In genomic region chr11:70202898-70203748, GRCh38 we compare ENCODE assay signal across 8 cellular contexts. TPM values are rescaled to one million over a fixed set of nuclear protein-coding genes. Genes with fewer than 3 reads are reported as not detected.
A peak's percentile ranks its signal among the peaks of the same experiment; 100 is the strongest.
DNase-seq lines count a peak whose midpoint lies in the region; ATAC-seq and TF ChIP-seq lines count a peak whose summit lies in the region.

Gene FADD (plus strand): TSS chr11:70203296. CDS start chr11:70203460, 164 bp downstream.

- no peaks in the 10 kb centered on the region for H3K9me3 Mint-ChIP-seq in activated naive CD8-positive, alpha-beta T cell (ENCODE audit: low read depth)

- H3K27ac ChIP-seq in HCT116 (ENCODE audit: low read depth, low read length): peak within 1 kb of the TSS; percentile 96
- H3K27ac ChIP-seq in ovary: peak within 1 kb of the TSS; percentile 31 to 52
- H3K27ac ChIP-seq in thymus (ENCODE audit: low read depth): peak within 1 kb of the TSS; percentile 99

- CTCF ChIA-PET in HCT116 (lab: Charles Lee): interaction anchor here (0.7 to 1.4 kb wide), 4 partner anchors 11 to 290 kb away, joined by 3 to 4 read pairs (median 3); no protein-coding TSS in a partner anchor

- peak within 1 kb of the TSS; percentile 98 for H3K9ac ChIP-seq in HCT116 (ENCODE audit: low read length)

- TF ChIP-seq CTCF in HCT116 (IDR thresholded peaks at IDR 0.05 in 2 of 3, conservative IDR thresholded peaks at IDR 0.05 in 1 of 3; ENCODE audit: borderline replicate concordance in 1 of 3, insufficient read depth in 1 of 3, low read depth in 2 of 3, low read length in 2 of 3) (no peak), ovary (IDR thresholded peaks at IDR 0.05) (no peak)

- BruUV-seq in HCT116 (replicated peaks; lab: Mats Ljungman, UMichigan): no TSS peak

- TF ChIP-seq EP300 in ovary (IDR thresholded peaks at IDR 0.05): no peak

- H3K9me2 ChIP-seq in HCT116 (ENCODE audit: insufficient read depth): no peaks in the 10 kb centered on the region

- H4K20me1 ChIP-seq in HCT116 (ENCODE audit: insufficient read depth): no peaks in the 10 kb centered on the region; the same call in 1 of the 2 replicates

- H3K79me2 ChIP-seq in HCT116 (ENCODE audit: insufficient read depth, low read length): peaks cover 45% of the 10 kb centered on the region

- DNase-seq in GM03348 (ENCODE audit: low spot score): peak; percentile 98
- DNase-seq in HCT116 (ENCODE audit: low read depth, low spot score): peak; percentile 88
- peak; percentile 97 for DNase-seq in NAMALWA (ENCODE audit: low spot score)
- DNase-seq in SKM-1 treated with dmso at 0.1 percent for 144 hours (lab: John Stamatoyannopoulos, UW; ENCODE audit: unreplicated experiment): peak; percentile 90
- peak; percentile 71 to 94 (median 88) for DNase-seq in head of caudate nucleus
- DNase-seq in ovary: peak; percentile 88 to 93 (median 91)

- ATAC-seq in HCT116: peak; percentile 91

- no peaks in the 10 kb centered on the region for H3K27me3 Mint-ChIP-seq in activated naive CD8-positive, alpha-beta T cell

- H3K9me3 ChIP-seq in HCT116 (ENCODE audit: control insufficient read depth in 1 of 2, insufficient read depth in 1 of 2, low read depth in 1 of 2, low read length in 2 of 2): no peaks in the 10 kb centered on the region
- H3K9me3 ChIP-seq in ovary: no peaks in the 10 kb centered on the region
- no peaks in the 10 kb centered on the region for H3K9me3 ChIP-seq in thymus (ENCODE audit: control insufficient read depth)

- H3K4me3 ChIP-seq in HCT116 (replicated peaks in 1 of 2; ENCODE audit: low read depth in 1 of 2, low read length in 2 of 2) (peak within 1 kb of the TSS; percentile 94 to 96), ovary (peak within 1 kb of the TSS; percentile 69), thymus (ENCODE audit: low read length) (peak within 1 kb of the TSS; percentile 96)

- H3K4me1 ChIP-seq in HCT116 (ENCODE audit: control insufficient read depth in 1 of 2, insufficient read depth in 2 of 2, low read length in 2 of 2) (peaks cover 7 to 31% of the 10 kb centered on the region in 2 experiments; a peak in 3 of 4 replicates), ovary (ENCODE audit: insufficient read depth) (peaks cover 6% of the 10 kb centered on the region), thymus (ENCODE audit: control insufficient read depth, insufficient read depth, low read length) (peaks cover 9% of the 10 kb centered on the region)

- H3K4me3 Mint-ChIP-seq in activated naive CD8-positive, alpha-beta T cell: peak within 1 kb of the TSS; percentile 97

- WGBS in ovary, 3 donors: 0 to 2% (median 0%) methylated on average over 14 to 91 of the region's 91 CpGs
- under 1% methylated on average over 91 of the region's 91 CpGs for WGBS in thymus

- peaks cover 17 to 26% of the 10 kb centered on the region in 2 experiments; a peak in 2 of 4 replicates for H3K36me3 ChIP-seq in HCT116 (ENCODE audit: control insufficient read depth in 1 of 2, insufficient read depth in 2 of 2, low read length in 2 of 2)
- H3K36me3 ChIP-seq in ovary: no peaks in the 10 kb centered on the region
- H3K36me3 ChIP-seq in thymus (ENCODE audit: control insufficient read depth, insufficient read depth): peaks cover 31% of the 10 kb centered on the region

- H3K27me3 ChIP-seq in HCT116 (ENCODE audit: insufficient read depth, low read length): no peaks in the 10 kb centered on the region
- no peaks in the 10 kb centered on the region for H3K27me3 ChIP-seq in ovary
- no peaks in the 10 kb centered on the region for H3K27me3 ChIP-seq in thymus (ENCODE audit: control insufficient read depth, insufficient read depth)

- TF ChIP-seq RAD21 in HCT116 (IDR thresholded peaks at IDR 0.05; ENCODE audit: low read depth): no peak

- H3K36me3 Mint-ChIP-seq in activated naive CD8-positive, alpha-beta T cell: peaks cover 6% of the 10 kb centered on the region

- RAD21 ChIA-PET in HCT116 (lab: Charles Lee; ENCODE audit: low non-redundant PET in 1 of 2, low total read pairs in 2 of 2, uncharacterized antibody in 2 of 2, unreplicated experiment in 2 of 2): interaction anchor here in 1 of 2 experiments (1.2 kb wide), 1 partner anchor 288 kb away, joined by 4 read pairs; no protein-coding TSS in a partner anchor

- no peak within 1 kb of the TSS for H2AFZ ChIP-seq in HCT116 (ENCODE audit: low read depth, low read length, poor library complexity, severe bottlenecking)

- TF ChIP-seq POLR2A in HCT116 (IDR thresholded peaks at IDR 0.05; ENCODE audit: borderline replicate concordance, extremely low read depth, insufficient read depth, insufficient read length): peak; percentile 49
- no peak for TF ChIP-seq POLR2A in ovary (IDR thresholded peaks at IDR 0.05)

- peak within 1 kb of the TSS; percentile 80 for H3K4me2 ChIP-seq in HCT116 (ENCODE audit: low read length)

- intact Hi-C loops in HCT116 (cut with micrococcal nuclease): loop anchor here (5.0 kb wide), 1 partner anchor 69 kb away; the partner anchor contains the start of gene PPFIA1
- intact Hi-C loops in head of caudate nucleus (cut with DNase I): loop anchor here (10.0 kb wide), 1 partner anchor 72 kb away; the partner anchor contains the start of gene PPFIA1
- intact Hi-C loops in ovary (cut with DNase I): loop anchor here in 1 of 4 donors (10.0 kb wide), 1 partner anchor 62 kb away; no protein-coding TSS in a partner anchor

- POLR2A ChIA-PET in HCT116 (lab: Charles Lee): interaction anchor here (0.5 kb wide), 1 partner anchor 298 kb away, joined by 3 read pairs; no protein-coding TSS in a partner anchor

- peaks cover 41% of the 10 kb centered on the region for H3K4me1 Mint-ChIP-seq in activated naive CD8-positive, alpha-beta T cell (ENCODE audit: low read depth)

- H3K27ac Mint-ChIP-seq in activated naive CD8-positive, alpha-beta T cell: peak within 1 kb of the TSS; percentile 97

TF ChIP-seq in HCT116, 20 proteins besides CTCF, POLR2A, EP300 and RAD21 (continues in another document):
- no peak for TF ChIP-seq FOSL1 (IDR thresholded peaks at IDR 0.05; ENCODE audit: low read depth)
- peak; percentile 53; the same call in 1 of the 2 replicates for TF ChIP-seq SIN3A (IDR thresholded peaks at IDR 0.05; ENCODE audit: low read depth)
- TF ChIP-seq TCF7L2 (IDR thresholded peaks at IDR 0.05; ENCODE audit: borderline replicate concordance, extremely low read depth, insufficient read depth, insufficient read length): no peak
- no peak for TF ChIP-seq EZH2 (IDR thresholded peaks at IDR 0.05)
- no peak for TF ChIP-seq CEBPB (IDR thresholded peaks at IDR 0.05; ENCODE audit: low read depth)
- no peak for TF ChIP-seq JUND (IDR thresholded peaks at IDR 0.05)
- no peak for TF ChIP-seq SP1 (IDR thresholded peaks at IDR 0.05; ENCODE audit: low read depth)
- TF ChIP-seq ZBTB33 (IDR thresholded peaks at IDR 0.05; ENCODE audit: extremely low read depth, insufficient replicate concordance, low read length): peak; percentile 96
- TF ChIP-seq EGR1 (IDR thresholded peaks at IDR 0.05; ENCODE audit: low read depth): peak; percentile 57; the same call in 1 of the 2 replicates
- no peak for TF ChIP-seq SRF (IDR thresholded peaks at IDR 0.05; ENCODE audit: low read depth)
- TF ChIP-seq EZH2phosphoT487 (IDR thresholded peaks at IDR 0.05; ENCODE audit: borderline replicate concordance): no peak
- no peak for TF ChIP-seq ZNF274 (IDR thresholded peaks at IDR 0.05; ENCODE audit: low read depth, low read length)
- no peak for TF ChIP-seq ATF3 (IDR thresholded peaks at IDR 0.05)
- peak; percentile 89 for TF ChIP-seq POLR2AphosphoS5 (IDR thresholded peaks at IDR 0.05; ENCODE audit: low read depth, low read length)
- peak; percentile 81 for TF ChIP-seq ZFX (IDR thresholded peaks at IDR 0.05)
- TF ChIP-seq YY1 (IDR thresholded peaks at IDR 0.05; ENCODE audit: extremely low read depth, insufficient replicate concordance, low read depth, low read length): no peak

RNA-seq across cellular contexts. Expression of gene FADD, which starts in this region (rescaled TPM):
- total RNA-seq in HCT116 (2021; ENCODE audit: unreplicated experiment) (26.7 TPM), ovary (10 to 100 TPM; 13.1 to 22.3 (median 17.9) TPM)
- polyA plus RNA-seq in HCT116 (2012): 21.2 and 26.4 TPM in 2 replicates
- polyA plus RNA-seq in ovary (10 to 100 TPM; 15.3 to 15.7 TPM), thymus (19.4 TPM)

Comparison
In these comparisons a context has a peak if more than half of its experiments do, and no peak if none do; other contexts are left out.
1. Peak in every context shown above with its lines: DNase-seq, ATAC-seq, H3K4me3 ChIP-seq and H3K27ac ChIP-seq.
2. H3K27ac ChIP-seq: peak in every context shown above with its lines; median percentile 99 in thymus; 96 in HCT116; 42 in ovary.